Comparison of ENCODE assay signal across 14 cellular contexts in the genomic region with DNA sequence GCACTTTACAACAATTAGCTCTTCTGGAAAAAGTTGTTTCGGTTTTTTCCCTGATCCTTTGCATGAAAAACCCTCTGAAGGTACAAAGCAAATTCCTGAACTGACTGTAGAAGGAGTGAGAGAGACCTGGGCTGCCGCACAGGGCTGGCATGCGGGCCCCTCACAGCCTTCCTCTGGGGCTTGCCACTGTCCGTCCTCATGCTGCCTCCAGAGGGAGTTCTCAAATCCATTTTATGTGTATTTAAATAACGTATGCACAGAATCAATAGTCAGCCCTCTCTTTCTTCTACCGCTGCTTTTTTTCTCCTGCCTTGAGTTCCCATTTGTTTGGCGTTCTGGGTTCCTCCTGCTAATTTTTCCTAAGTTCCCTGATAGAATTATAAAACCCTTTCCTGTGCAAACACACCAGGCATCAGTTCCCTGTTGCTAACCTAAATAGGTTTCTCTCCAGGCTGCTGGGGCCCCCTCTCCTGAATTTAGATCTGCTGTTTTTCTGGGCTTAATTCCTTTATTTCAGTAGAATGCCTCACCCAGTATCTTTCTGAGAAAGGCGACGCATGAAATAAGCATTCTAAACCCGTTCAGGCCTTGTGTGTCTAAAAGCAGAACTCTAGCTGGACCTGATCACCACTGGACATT. TPM values are rescaled to one million over a fixed set of nuclear protein-coding genes. Genes with fewer than 3 reads are reported as not detected.
DNase-seq lines count a peak whose midpoint lies in the region; TF ChIP-seq lines count a peak whose summit lies in the region.
"Had no signal": no experiment of that assay in that cellular context is flagged by ENCODE, and none has a peak within 500 bp of the region (broad histone marks: within the 10 kb centered on the region; RNA-seq: fewer than 3 reads in every experiment).

No MANE protein-coding gene starts in this region.

- 50 to 61% methylated on average over 10 of the region's 10 CpGs for WGBS in esophagus squamous epithelium, 2 donors

- H3K9me3 ChIP-seq in OCI-LY1 (ENCODE audit: low read length), result no peaks in the 10 kb centered on the region
- H3K9me3 ChIP-seq in esophagus squamous epithelium, result no peaks in the 10 kb centered on the region
- H3K9me3 ChIP-seq: left lung, uterus had no signal

- no peaks in the 10 kb centered on the region for H3F3A ChIP-seq in OCI-LY1 (ENCODE audit: insufficient read depth, low read length)

- H4K20me1 ChIP-seq in OCI-LY1 (ENCODE audit: insufficient read depth, low read length), result no peaks in the 10 kb centered on the region

- no peak overlapping the region for H3K4me2 ChIP-seq in OCI-LY1 (ENCODE audit: low read length)

- H3K27me3 ChIP-seq in OCI-LY1 (ENCODE audit: insufficient read depth, low read length), result no peaks in the 10 kb centered on the region; the same call in 1 of the 2 replicates
- H3K27me3 ChIP-seq in esophagus squamous epithelium, result peaks cover 0 to 47% (median 0%) of the 10 kb centered on the region in 4 donors
- H3K27me3 ChIP-seq: uterus had no signal

- no peak overlapping the region for H3K4me3 ChIP-seq in OCI-LY1 (ENCODE audit: low read depth, low read length, poor library complexity, severe bottlenecking)
- no peak overlapping the region for H3K4me3 ChIP-seq in epithelial cell of proximal tubule (ENCODE audit: low read depth, low read length)
- no peak overlapping the region for H3K4me3 ChIP-seq in retinal pigment epithelial cell (ENCODE audit: low read length)
- no peak overlapping the region for H3K4me3 ChIP-seq in esophagus squamous epithelium
- H3K4me3 ChIP-seq: left lung, uterus had no signal

- peak; percentile 13; the same call in 1 of the 2 replicates for TF ChIP-seq CTCF in OCI-LY1 (IDR thresholded peaks at IDR 0.05; ENCODE audit: low read length)
- TF ChIP-seq CTCF in epithelial cell of proximal tubule (conservative IDR thresholded peaks at IDR 0.05; ENCODE audit: low read depth, low read length), result peak; percentile 38
- peak; percentile 48 for TF ChIP-seq CTCF in retinal pigment epithelial cell (conservative IDR thresholded peaks at IDR 0.05; ENCODE audit: low read depth, low read length)
- no peak for TF ChIP-seq CTCF in esophagus squamous epithelium (IDR thresholded peaks at IDR 0.05)

- no peaks in the 10 kb centered on the region for H3K9me2 ChIP-seq in OCI-LY1 (ENCODE audit: low read depth, low read length)

- H3K36me3 ChIP-seq in OCI-LY1 (ENCODE audit: insufficient read depth, low read length), result no peaks in the 10 kb centered on the region
- H3K36me3 ChIP-seq in esophagus squamous epithelium, result no peaks in the 10 kb centered on the region
- H3K36me3 ChIP-seq: left lung, uterus had no signal

- intact Hi-C loops in esophagus squamous epithelium (cut with DNase I), result no loop called here

- no peak overlapping the region for H2AFZ ChIP-seq in OCI-LY1 (ENCODE audit: low read length)

- H3K27ac ChIP-seq in OCI-LY1 (ENCODE audit: low read depth, low read length, poor library complexity, severe bottlenecking), result no peak overlapping the region
- H3K27ac ChIP-seq in esophagus squamous epithelium, result no peak overlapping the region
- H3K27ac ChIP-seq: left lung, uterus had no signal

- peaks cover 33% of the 10 kb centered on the region for H3K4me1 ChIP-seq in OCI-LY1 (ENCODE audit: insufficient read depth, low read length, severe bottlenecking)
- no peaks in the 10 kb centered on the region for H3K4me1 ChIP-seq in esophagus squamous epithelium
- H3K4me1 ChIP-seq: left lung, uterus had no signal

- DNase-seq in NCI-H2171 treated with DMSO at 0.1 percent for 48 hours (lab: John Stamatoyannopoulos, UW) (peak; percentile 14), NCI-H2171 (lab: John Stamatoyannopoulos, UW) (no peak), epithelial cell of proximal tubule (ENCODE audit: low read depth) (no peak), retinal pigment epithelial cell (ENCODE audit: low read depth) (no peak), esophagus squamous epithelium (lab: John Stamatoyannopoulos, UW) (no peak), NCI-H1092 (lab: John Stamatoyannopoulos, UW) (no peak), NCI-H1048 (lab: John Stamatoyannopoulos, UW) (no peak)
- DNase-seq: activated CD8-positive, alpha-beta memory T cell treated with anti-CD3 and anti-CD28 coated beads, Interleukin-2, amount 10 ng/mL, durations not matched to agents 7 days and 5 days; activated naive CD8-positive, alpha-beta T cell treated with anti-CD3 and anti-CD28 coated beads, Interleukin-2, amount 10 ng/mL, durations not matched to agents 7 days and 5 days; left lung; NCI-H446; RPMI8226; uterus had no signal

- H3K79me2 ChIP-seq in OCI-LY1 (ENCODE audit: insufficient read depth, low read length), result no peaks in the 10 kb centered on the region

- H3K9ac ChIP-seq in OCI-LY1 (ENCODE audit: low read length), result no peak overlapping the region

- TF ChIP-seq POLR2A in esophagus squamous epithelium (IDR thresholded peaks at IDR 0.05), result no peak

RNA-seq across cellular contexts. Expression of a gene that starts 52.4 kb away (rescaled TPM):
- total RNA-seq in epithelial cell of proximal tubule (0.07 and 2.0 TPM in 2 replicates), esophagus squamous epithelium (under 1 TPM in 2 of 4 donors, not detected in 2; 0.04 to 0.19 TPM)
- total RNA-seq: activated naive CD8-positive, alpha-beta T cell treated with anti-CD3 and anti-CD28 coated beads, Interleukin-2, amount 10 ng/mL, durations not matched to agents 7 days and 5 days had no signal

Comparison
In these comparisons a context has a peak if more than half of its experiments do, and no peak if none do; other contexts are left out.
1. CTCF ChIP-seq: peak in OCI-LY1 (single experiment), epithelial cell of proximal tubule (single experiment) and retinal pigment epithelial cell (single experiment); none in esophagus squamous epithelium (0 of 6).